ENCODE assay signal across 9 cellular contexts in genomic region chr10:117860823-117861222, GRCh38.
DNase-seq lines count a peak whose midpoint lies in the region; ATAC-seq, FAIRE-seq and TF ChIP-seq lines count a peak whose summit lies in the region.
"Had no signal": no experiment of that assay in that cellular context is flagged by ENCODE, and none has a peak within 500 bp of the region (broad histone marks: within the 10 kb centered on the region; RNA-seq: fewer than 3 reads in every experiment).

No MANE protein-coding gene starts in this region.

- H3K4me1 Mint-ChIP-seq in Caco-2 (ENCODE audit: low read depth, unreplicated experiment) (no peaks in the 10 kb centered on the region), GM23338 (no peaks in the 10 kb centered on the region), T-helper 17 cell (no peaks in the 10 kb centered on the region)

- no peak for FAIRE-seq in urothelium cell line (lab: Jason Lieb, UNC)

- H3F3A ChIP-seq in GM23338 (replicated peaks; ENCODE audit: low read depth) = no peaks in the 10 kb centered on the region

- H3K4me2 ChIP-seq in GM23338 = no peak overlapping the region

- H3K36me3 ChIP-seq in Caco-2 (ENCODE audit: control insufficient read depth, insufficient read depth, low read length) (no peaks in the 10 kb centered on the region), GM23338 (ENCODE audit: insufficient read depth) (no peaks in the 10 kb centered on the region), Panc1 (ENCODE audit: control insufficient read depth, insufficient read depth, low read length) (no peaks in the 10 kb centered on the region), Peyer's patch (no peaks in the 10 kb centered on the region)

- H4K20me1 ChIP-seq in GM23338 (replicated peaks; ENCODE audit: insufficient read depth) = no peaks in the 10 kb centered on the region

- POLR2A ChIA-PET in Caco-2 (lab: Charles Lee) (no interaction called here), Panc1 (lab: Charles Lee) (no interaction called here)

- H3K27ac Mint-ChIP-seq in Caco-2 (ENCODE audit: unreplicated experiment) (no peak overlapping the region), GM23338 (no peak overlapping the region), T-helper 17 cell (no peak overlapping the region)

- CTCF ChIA-PET in Caco-2 (lab: Charles Lee) (interaction anchor here (1.5 kb wide), 1 partner anchor 399 kb away, joined by 4 read pairs; no protein-coding TSS in a partner anchor), Panc1 (lab: Charles Lee) (no interaction called here)

- no peak overlapping the region for H3K4me3 ChIP-seq in Caco-2 (ENCODE audit: low read depth, low read length)
- H3K4me3 ChIP-seq in GM23338 = no peak overlapping the region
- no peak overlapping the region for H3K4me3 ChIP-seq in Panc1 (ENCODE audit: low read depth in 2 of 2, low read length in 2 of 2)
- no peak overlapping the region for H3K4me3 ChIP-seq in Peyer's patch
- H3K4me3 ChIP-seq in dorsolateral prefrontal cortex = no peak overlapping the region

- H3K4me1 ChIP-seq in Caco-2 (no peaks in the 10 kb centered on the region), GM23338 (ENCODE audit: insufficient read depth) (no peaks in the 10 kb centered on the region), Panc1 (ENCODE audit: control insufficient read depth, insufficient read depth, low read length) (no peaks in the 10 kb centered on the region), Peyer's patch (no peaks in the 10 kb centered on the region)

- H3K27me3 ChIP-seq in Caco-2 (replicated peaks; ENCODE audit: control insufficient read depth, insufficient read depth, low read length) = no peaks in the 10 kb centered on the region
- no peaks in the 10 kb centered on the region for H3K27me3 ChIP-seq in GM23338 (ENCODE audit: insufficient read depth)
- peaks cover 15% of the 10 kb centered on the region for H3K27me3 ChIP-seq in Panc1 (ENCODE audit: control insufficient read depth, insufficient read depth, low read length)
- no peaks in the 10 kb centered on the region for H3K27me3 ChIP-seq in Peyer's patch
- peaks cover 0 to 13% (median 0%) of the 10 kb centered on the region in 45 donors for H3K27me3 ChIP-seq in dorsolateral prefrontal cortex

- intact Hi-C loops in Caco-2 (cut with micrococcal nuclease; ENCODE audit: unreplicated experiment) = loop anchor here (1.0 to 2.0 kb wide), 3 partner anchors 245 to 380 kb away; no protein-coding TSS in a partner anchor
- intact Hi-C loops in Panc1 (cut with micrococcal nuclease; ENCODE audit: unreplicated experiment) = loop anchor here (5.0 kb wide), 2 partner anchors 364 to 381 kb away; no protein-coding TSS in a partner anchor
- intact Hi-C loops in dorsolateral prefrontal cortex (cut with DNase I) = no loop called here

- H3K9me3 Mint-ChIP-seq in Caco-2 (ENCODE audit: unreplicated experiment) = no peaks in the 10 kb centered on the region
- peaks cover 2% of the 10 kb centered on the region; the same call in 1 of the 3 replicates for H3K9me3 Mint-ChIP-seq in GM23338

- no peak for TF ChIP-seq POLR2A in Peyer's patch (IDR thresholded peaks at IDR 0.05)

- H3K36me3 Mint-ChIP-seq in Caco-2 (ENCODE audit: insufficient read depth, unreplicated experiment) = no peaks in the 10 kb centered on the region
- no peaks in the 10 kb centered on the region for H3K36me3 Mint-ChIP-seq in GM23338 (ENCODE audit: low read depth)
- H3K36me3 Mint-ChIP-seq in T-helper 17 cell (ENCODE audit: low read depth) = peaks cover 3% of the 10 kb centered on the region

- no peaks in the 10 kb centered on the region for H3K9me2 ChIP-seq in GM23338 (ENCODE audit: insufficient read depth)

- no peak overlapping the region for H2AFZ ChIP-seq in GM23338

- H3K27ac ChIP-seq in GM23338 (ENCODE audit: low read depth) (no peak overlapping the region), Panc1 (ENCODE audit: low read length) (no peak overlapping the region), Peyer's patch (no peak overlapping the region), dorsolateral prefrontal cortex (no peak overlapping the region)

- in situ Hi-C loops in Panc1 (cut with HindIII; ENCODE audit: low pct_unique_long_range_greater_than_20kb, low sequenced_read_pairs) = no loop called here

- H3K9me3 ChIP-seq in Caco-2 (no peaks in the 10 kb centered on the region), Panc1 (ENCODE audit: control insufficient read depth, insufficient read depth, low read depth, low read length) (no peaks in the 10 kb centered on the region), Peyer's patch (no peaks in the 10 kb centered on the region), T-helper 17 cell (ENCODE audit: control insufficient read depth, low read length, poor library complexity, severe bottlenecking) (no peaks in the 10 kb centered on the region)

- ATAC-seq in GM23338 = peak; percentile 45; the same call in 2 of the 3 replicates
- ATAC-seq in Panc1 = peak; percentile 68; the same call in 1 of the 2 replicates
- ATAC-seq in T-helper 17 cell = no peak

- TF ChIP-seq CTCF in Caco-2 (IDR thresholded peaks at IDR 0.05; ENCODE audit: insufficient read depth in 1 of 2, low read depth in 1 of 2, low read length in 1 of 2, severe bottlenecking in 1 of 2, unreplicated experiment in 1 of 2) (peak; percentile 53 to 62), GM23338 (conservative IDR thresholded peaks at IDR 0.05; ENCODE audit: low read depth in 2 of 2) (peak; percentile 48 to 61), Panc1 (IDR thresholded peaks at IDR 0.05) (peak; percentile 68; the same call in 1 of the 2 replicates), Peyer's patch (IDR thresholded peaks at IDR 0.05) (peak in 3 of 6 experiments; percentile 58 to 63 (median 58)), dorsolateral prefrontal cortex (IDR thresholded peaks at IDR 0.05 in 54 of 56, conservative IDR thresholded peaks at IDR 0.05 in 2 of 56; ENCODE audit: low read depth in 1 of 56, partially characterized antibody in 56 of 56) (peak in 19 of 56 donors; percentile 8 to 38 (median 24))

- H3K79me2 ChIP-seq in GM23338 (replicated peaks; ENCODE audit: insufficient read depth) = no peaks in the 10 kb centered on the region

- no peak overlapping the region for H3K4me3 Mint-ChIP-seq in Caco-2 (ENCODE audit: unreplicated experiment)
- H3K4me3 Mint-ChIP-seq in GM23338 = no peak overlapping the region
- H3K4me3 Mint-ChIP-seq in T-helper 17 cell = no peak overlapping the region

- peak in 1 of 2 experiments; percentile 17 for DNase-seq in Caco-2
- peak; percentile 45 for DNase-seq in GM23338 (ENCODE audit: low spot score)
- peak; percentile 10 for DNase-seq in Panc1 (ENCODE audit: low read depth, low spot score)
- peak; percentile 16 for DNase-seq in foreskin melanocyte
- DNase-seq in urothelium cell line (ENCODE audit: low spot score) = no peak
- no peak for DNase-seq in Peyer's patch
- DNase-seq in T-helper 17 cell = no peak
- DNase-seq in dorsolateral prefrontal cortex = no peak
- DNase-seq: stimulated activated CD4-positive, alpha-beta T cell treated with anti-CD3 and anti-CD28 coated beads, Interleukin-12 subunit alpha, Interleukin-12 subunit beta, amount 100 ng/mL, for 4 hours had no signal

- H3K27me3 Mint-ChIP-seq in Caco-2 (ENCODE audit: insufficient read depth, unreplicated experiment) = peaks cover 12% of the 10 kb centered on the region
- peaks cover 1% of the 10 kb centered on the region for H3K27me3 Mint-ChIP-seq in GM23338 (ENCODE audit: insufficient read depth, low read depth, poor library complexity)
- peaks cover 38% of the 10 kb centered on the region for H3K27me3 Mint-ChIP-seq in T-helper 17 cell

- no TSS peak for BruUV-seq in Caco-2 (replicated peaks; lab: Mats Ljungman, UMichigan)
- no TSS peak for BruUV-seq in Panc1 (replicated peaks; lab: Mats Ljungman, UMichigan)

TF ChIP-seq in GM23338, 12 proteins besides CTCF, POLR2A, EP300 and RAD21:
- TF ChIP-seq JUNB (IDR thresholded peaks at IDR 0.05; ENCODE audit: unreplicated experiment) = no peak
TF ChIP-seq in GM23338: peak in this region for 0.

Comparison
In these comparisons a context has a peak if more than half of its experiments do, and no peak if none do; other contexts are left out.
1. DNase-seq: peak in GM23338 (single experiment), Panc1 (single experiment) and foreskin melanocyte (single experiment); none in urothelium cell line (single experiment), Peyer's patch (0 of 3), T-helper 17 cell (0 of 3) and dorsolateral prefrontal cortex (0 of 10).
2. intact Hi-C loops: an anchor here in Caco-2 (1.0 to 2.0 kb wide) and Panc1 (5.0 kb wide); none called in dorsolateral prefrontal cortex.